ENCODE assay signal across 1 cellular context in the genomic region with DNA sequence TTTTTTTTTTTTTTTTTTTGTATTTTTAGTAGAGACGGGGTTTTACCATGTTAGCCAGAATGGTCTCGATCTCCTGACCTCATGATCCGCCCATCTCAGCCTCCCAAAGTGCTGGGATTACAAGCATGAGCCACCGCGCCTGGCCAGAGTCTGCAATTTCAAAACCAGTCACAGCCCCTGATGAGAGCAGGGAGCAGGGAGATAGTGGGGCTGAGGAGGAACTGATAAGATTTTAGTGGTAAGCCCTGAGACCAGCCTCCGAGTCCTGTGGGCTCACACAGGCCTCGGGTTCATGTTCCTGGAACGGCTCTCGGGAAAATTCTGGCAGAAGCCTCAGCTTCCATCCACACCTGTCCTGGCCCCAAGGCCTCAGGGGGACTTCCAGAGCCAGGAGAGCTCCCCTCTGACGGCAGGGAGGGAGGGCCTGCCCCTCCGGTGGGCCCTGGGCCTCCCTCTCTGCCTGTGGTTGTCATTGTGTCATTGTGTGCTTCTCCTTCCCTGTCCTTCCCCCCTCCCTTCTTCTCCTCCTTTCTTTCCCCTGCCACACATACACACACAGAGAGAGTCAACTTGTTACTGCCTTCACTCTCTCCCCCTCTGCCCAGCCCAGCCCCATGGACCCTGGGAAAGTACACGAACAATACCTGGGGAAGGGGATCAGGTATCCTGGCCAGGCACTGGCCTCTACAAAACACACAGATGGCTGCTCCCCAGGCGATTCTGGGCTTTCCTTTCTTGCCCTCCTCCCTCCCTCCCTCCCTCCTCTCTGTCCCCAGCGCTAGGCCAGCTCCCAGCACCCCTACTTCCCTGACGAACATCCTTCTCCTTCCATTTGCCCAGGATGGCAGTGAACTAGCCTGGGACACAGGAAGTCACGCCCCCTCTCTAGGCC.
TF ChIP-seq lines count a peak whose summit lies in the region.

No MANE protein-coding gene starts in this region.

TF ChIP-seq in GM23338, 12 proteins besides CTCF, POLR2A, EP300 and RAD21 (continued from another document):
- TF ChIP-seq, protein P1, sequence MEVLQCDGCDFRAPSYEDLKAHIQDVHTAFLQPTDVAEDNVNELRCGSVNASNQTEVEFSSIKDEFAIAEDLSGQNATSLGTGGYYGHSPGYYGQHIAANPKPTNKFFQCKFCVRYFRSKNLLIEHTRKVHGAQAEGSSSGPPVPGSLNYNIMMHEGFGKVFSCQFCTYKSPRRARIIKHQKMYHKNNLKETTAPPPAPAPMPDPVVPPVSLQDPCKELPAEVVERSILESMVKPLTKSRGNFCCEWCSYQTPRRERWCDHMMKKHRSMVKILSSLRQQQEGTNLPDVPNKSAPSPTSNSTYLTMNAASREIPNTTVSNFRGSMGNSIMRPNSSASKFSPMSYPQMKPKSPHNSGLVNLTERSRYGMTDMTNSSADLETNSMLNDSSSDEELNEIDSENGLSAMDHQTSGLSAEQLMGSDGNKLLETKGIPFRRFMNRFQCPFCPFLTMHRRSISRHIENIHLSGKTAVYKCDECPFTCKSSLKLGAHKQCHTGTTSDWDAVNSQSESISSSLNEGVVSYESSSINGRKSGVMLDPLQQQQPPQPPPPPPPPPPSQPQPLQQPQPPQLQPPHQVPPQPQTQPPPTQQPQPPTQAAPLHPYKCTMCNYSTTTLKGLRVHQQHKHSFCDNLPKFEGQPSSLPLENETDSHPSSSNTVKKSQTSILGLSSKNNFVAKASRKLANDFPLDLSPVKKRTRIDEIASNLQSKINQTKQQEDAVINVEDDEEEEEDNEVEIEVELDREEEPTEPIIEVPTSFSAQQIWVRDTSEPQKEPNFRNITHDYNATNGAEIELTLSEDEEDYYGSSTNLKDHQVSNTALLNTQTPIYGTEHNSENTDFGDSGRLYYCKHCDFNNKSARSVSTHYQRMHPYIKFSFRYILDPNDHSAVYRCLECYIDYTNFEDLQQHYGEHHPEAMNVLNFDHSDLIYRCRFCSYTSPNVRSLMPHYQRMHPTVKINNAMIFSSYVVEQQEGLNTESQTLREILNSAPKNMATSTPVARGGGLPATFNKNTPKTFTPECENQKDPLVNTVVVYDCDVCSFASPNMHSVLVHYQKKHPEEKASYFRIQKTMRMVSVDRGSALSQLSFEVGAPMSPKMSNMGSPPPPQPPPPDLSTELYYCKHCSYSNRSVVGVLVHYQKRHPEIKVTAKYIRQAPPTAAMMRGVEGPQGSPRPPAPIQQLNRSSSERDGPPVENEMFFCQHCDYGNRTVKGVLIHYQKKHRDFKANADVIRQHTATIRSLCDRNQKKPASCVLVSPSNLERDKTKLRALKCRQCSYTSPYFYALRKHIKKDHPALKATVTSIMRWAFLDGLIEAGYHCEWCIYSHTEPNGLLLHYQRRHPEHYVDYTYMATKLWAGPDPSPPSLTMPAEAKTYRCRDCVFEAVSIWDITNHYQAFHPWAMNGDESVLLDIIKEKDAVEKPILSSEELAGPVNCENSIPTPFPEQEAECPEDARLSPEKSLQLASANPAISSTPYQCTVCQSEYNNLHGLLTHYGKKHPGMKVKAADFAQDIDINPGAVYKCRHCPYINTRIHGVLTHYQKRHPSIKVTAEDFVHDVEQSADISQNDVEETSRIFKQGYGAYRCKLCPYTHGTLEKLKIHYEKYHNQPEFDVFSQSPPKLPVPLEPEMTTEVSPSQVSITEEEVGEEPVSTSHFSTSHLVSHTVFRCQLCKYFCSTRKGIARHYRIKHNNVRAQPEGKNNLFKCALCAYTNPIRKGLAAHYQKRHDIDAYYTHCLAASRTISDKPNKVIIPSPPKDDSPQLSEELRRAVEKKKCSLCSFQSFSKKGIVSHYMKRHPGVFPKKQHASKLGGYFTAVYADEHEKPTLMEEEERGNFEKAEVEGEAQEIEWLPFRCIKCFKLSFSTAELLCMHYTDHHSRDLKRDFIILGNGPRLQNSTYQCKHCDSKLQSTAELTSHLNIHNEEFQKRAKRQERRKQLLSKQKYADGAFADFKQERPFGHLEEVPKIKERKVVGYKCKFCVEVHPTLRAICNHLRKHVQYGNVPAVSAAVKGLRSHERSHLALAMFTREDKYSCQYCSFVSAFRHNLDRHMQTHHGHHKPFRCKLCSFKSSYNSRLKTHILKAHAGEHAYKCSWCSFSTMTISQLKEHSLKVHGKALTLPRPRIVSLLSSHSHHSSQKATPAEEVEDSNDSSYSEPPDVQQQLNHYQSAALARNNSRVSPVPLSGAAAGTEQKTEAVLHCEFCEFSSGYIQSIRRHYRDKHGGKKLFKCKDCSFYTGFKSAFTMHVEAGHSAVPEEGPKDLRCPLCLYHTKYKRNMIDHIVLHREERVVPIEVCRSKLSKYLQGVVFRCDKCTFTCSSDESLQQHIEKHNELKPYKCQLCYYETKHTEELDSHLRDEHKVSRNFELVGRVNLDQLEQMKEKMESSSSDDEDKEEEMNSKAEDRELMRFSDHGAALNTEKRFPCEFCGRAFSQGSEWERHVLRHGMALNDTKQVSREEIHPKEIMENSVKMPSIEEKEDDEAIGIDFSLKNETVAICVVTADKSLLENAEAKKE (CRISPR knock-in tag; IDR thresholded peaks at IDR 0.05) = no peak
- TF ChIP-seq, protein P2, sequence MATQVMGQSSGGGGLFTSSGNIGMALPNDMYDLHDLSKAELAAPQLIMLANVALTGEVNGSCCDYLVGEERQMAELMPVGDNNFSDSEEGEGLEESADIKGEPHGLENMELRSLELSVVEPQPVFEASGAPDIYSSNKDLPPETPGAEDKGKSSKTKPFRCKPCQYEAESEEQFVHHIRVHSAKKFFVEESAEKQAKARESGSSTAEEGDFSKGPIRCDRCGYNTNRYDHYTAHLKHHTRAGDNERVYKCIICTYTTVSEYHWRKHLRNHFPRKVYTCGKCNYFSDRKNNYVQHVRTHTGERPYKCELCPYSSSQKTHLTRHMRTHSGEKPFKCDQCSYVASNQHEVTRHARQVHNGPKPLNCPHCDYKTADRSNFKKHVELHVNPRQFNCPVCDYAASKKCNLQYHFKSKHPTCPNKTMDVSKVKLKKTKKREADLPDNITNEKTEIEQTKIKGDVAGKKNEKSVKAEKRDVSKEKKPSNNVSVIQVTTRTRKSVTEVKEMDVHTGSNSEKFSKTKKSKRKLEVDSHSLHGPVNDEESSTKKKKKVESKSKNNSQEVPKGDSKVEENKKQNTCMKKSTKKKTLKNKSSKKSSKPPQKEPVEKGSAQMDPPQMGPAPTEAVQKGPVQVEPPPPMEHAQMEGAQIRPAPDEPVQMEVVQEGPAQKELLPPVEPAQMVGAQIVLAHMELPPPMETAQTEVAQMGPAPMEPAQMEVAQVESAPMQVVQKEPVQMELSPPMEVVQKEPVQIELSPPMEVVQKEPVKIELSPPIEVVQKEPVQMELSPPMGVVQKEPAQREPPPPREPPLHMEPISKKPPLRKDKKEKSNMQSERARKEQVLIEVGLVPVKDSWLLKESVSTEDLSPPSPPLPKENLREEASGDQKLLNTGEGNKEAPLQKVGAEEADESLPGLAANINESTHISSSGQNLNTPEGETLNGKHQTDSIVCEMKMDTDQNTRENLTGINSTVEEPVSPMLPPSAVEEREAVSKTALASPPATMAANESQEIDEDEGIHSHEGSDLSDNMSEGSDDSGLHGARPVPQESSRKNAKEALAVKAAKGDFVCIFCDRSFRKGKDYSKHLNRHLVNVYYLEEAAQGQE (IDR thresholded peaks at IDR 0.05; ENCODE audit: unreplicated experiment) = no peak
TF ChIP-seq in GM23338: peak in this region for 0.
